Comparison of ENCODE assay signal across 8 cellular contexts in the genomic region with DNA sequence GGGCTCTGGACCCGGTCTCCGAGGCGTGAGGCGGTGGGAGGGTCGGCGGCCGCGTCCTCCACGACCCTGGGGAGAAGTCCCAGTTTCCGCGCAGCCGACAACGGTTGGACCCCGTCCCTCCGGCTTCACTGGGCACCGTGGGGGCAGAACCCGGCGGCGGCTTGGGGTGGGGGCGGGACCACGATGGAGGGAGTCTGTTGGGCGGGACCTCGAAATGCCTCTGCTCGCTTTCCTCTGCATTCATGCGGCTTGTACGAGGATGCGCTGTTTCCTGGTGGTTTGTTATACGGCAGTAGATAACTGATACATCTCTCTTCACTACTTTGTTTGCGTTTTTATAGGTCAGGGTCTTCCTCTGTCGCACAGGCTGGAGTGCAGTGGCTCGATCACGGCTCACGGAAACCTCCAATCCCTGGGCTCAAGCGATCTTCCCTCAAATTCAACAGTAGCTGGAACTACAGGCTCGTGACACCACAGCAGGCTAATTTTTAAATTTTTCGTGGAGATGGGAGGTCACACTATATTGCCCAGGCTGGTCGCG. TPM values are rescaled to one million over a fixed set of nuclear protein-coding genes. Genes with fewer than 3 reads are reported as not detected.
A peak's percentile ranks its signal among the peaks of the same experiment; 100 is the strongest.
DNase-seq lines count a peak whose midpoint lies in the region; ATAC-seq and TF ChIP-seq lines count a peak whose summit lies in the region.

No MANE protein-coding gene starts in this region.

- TF ChIP-seq RAD21 in Ishikawa (IDR thresholded peaks at IDR 0.05; ENCODE audit: low read depth), result no peak

- peak overlapping the region; percentile 52 to 72 for H3K4me3 ChIP-seq in CD4-positive, alpha-beta memory T cell (ENCODE audit: low read length in 2 of 2)
- H3K4me3 ChIP-seq in epithelial cell of esophagus (ENCODE audit: low read length), result peak overlapping the region; percentile 72
- peak overlapping the region; percentile 80 for H3K4me3 ChIP-seq in mucosa of stomach (ENCODE audit: low read length)

- peak in 2 of 5 donors; percentile 65 to 80 for DNase-seq in CD4-positive, alpha-beta memory T cell
- peak; percentile 79 for DNase-seq in activated CD8-positive, alpha-beta T cell treated with anti-CD3 and anti-CD28 coated beads for 36 hours
- DNase-seq in epithelial cell of esophagus (ENCODE audit: low read depth) (peak; percentile 42), KBM-7 (no peak)
- DNase-seq in stimulated activated CD8-positive, alpha-beta memory T cell treated with anti-CD3 and anti-CD28 coated beads, Interleukin-7, amount 100 ng/mL, for 1 hour (ENCODE audit: low read depth in 2 of 2), result peak; percentile 25 to 47

- H3K36me3 ChIP-seq in CD4-positive, alpha-beta memory T cell (ENCODE audit: insufficient read depth, low read length), result no peaks in the 10 kb centered on the region
- no peaks in the 10 kb centered on the region for H3K36me3 ChIP-seq in mucosa of stomach (ENCODE audit: control insufficient read depth, insufficient read depth, low read length)

- peaks cover 14% of the 10 kb centered on the region for H3K4me1 ChIP-seq in CD4-positive, alpha-beta memory T cell (ENCODE audit: insufficient read depth, low read length)
- H3K4me1 ChIP-seq in mucosa of stomach (ENCODE audit: control insufficient read depth, insufficient read depth, low read length), result peaks cover 28% of the 10 kb centered on the region

- in situ Hi-C loops in KBM-7 (cut with MboI; ENCODE audit: low pct_unique_long_range_greater_than_20kb, low sequenced_read_pairs), result no loop called here

- no peaks in the 10 kb centered on the region for H3K9me3 ChIP-seq in CD4-positive, alpha-beta memory T cell (ENCODE audit: control insufficient read depth in 1 of 2, low read length in 2 of 2)
- H3K9me3 ChIP-seq in mucosa of stomach (ENCODE audit: control insufficient read depth, low read length), result no peaks in the 10 kb centered on the region

- intact Hi-C loops in CD4-positive, alpha-beta memory T cell (cut with micrococcal nuclease), result loop anchor here (2.0 kb wide), 2 partner anchors 42 to 484 kb away; partner anchors contain the start of genes PIN1 and ZNF699
- intact Hi-C loops in activated CD8-positive, alpha-beta T cell treated with anti-CD3 and anti-CD28 coated beads for 36 hours (cut with micrococcal nuclease), result no loop called here

- TF ChIP-seq CTCF in activated CD8-positive, alpha-beta T cell treated with anti-CD3 and anti-CD28 coated beads for 36 hours (IDR thresholded peaks at IDR 0.05), result no peak
- no peak for TF ChIP-seq CTCF in epithelial cell of esophagus (IDR thresholded peaks at IDR 0.05; ENCODE audit: insufficient read depth, low read depth, low read length, missing control alignments)

- H3K27ac ChIP-seq in CD4-positive, alpha-beta memory T cell (ENCODE audit: low read depth, low read length), result peak overlapping the region; percentile 94

- H3K4me1 Mint-ChIP-seq in CD4-positive, alpha-beta memory T cell, result peaks cover 16 to 33% (median 25%) of the 10 kb centered on the region in 4 donors
- peaks cover 27% of the 10 kb centered on the region for H3K4me1 Mint-ChIP-seq in activated CD8-positive, alpha-beta T cell treated with anti-CD3 and anti-CD28 coated beads for 36 hours (ENCODE audit: low read depth)

- no peaks in the 10 kb centered on the region for H3K27me3 ChIP-seq in CD4-positive, alpha-beta memory T cell (ENCODE audit: insufficient read depth, low read length)
- no peaks in the 10 kb centered on the region for H3K27me3 ChIP-seq in mucosa of stomach (ENCODE audit: control insufficient read depth, insufficient read depth, low read length)

- POLR2A ChIA-PET in CD4-positive, alpha-beta memory T cell (lab: Charles Lee; ENCODE audit: partially characterized antibody), result interaction anchor here (0.7 to 2.4 kb wide), 5 partner anchors 16 to 35 kb away, joined by 3 to 8 read pairs (median 4); partner anchors contain the start of genes FBXL12, UBL5 and ZNF846
- POLR2A ChIA-PET in activated CD8-positive, alpha-beta T cell treated with anti-CD3 and anti-CD28 coated beads for 36 hours (lab: Charles Lee), result interaction anchor here (1.0 to 1.7 kb wide), 4 partner anchors 11 to 167 kb away, joined by 4 to 6 read pairs (median 4); partner anchors contain the start of gene UBL5

- H3K27me3 Mint-ChIP-seq in CD4-positive, alpha-beta memory T cell, result no peaks in the 10 kb centered on the region
- no peaks in the 10 kb centered on the region for H3K27me3 Mint-ChIP-seq in activated CD8-positive, alpha-beta T cell treated with anti-CD3 and anti-CD28 coated beads for 36 hours

- H3K4me3 Mint-ChIP-seq in CD4-positive, alpha-beta memory T cell, result peak overlapping the region; percentile 84 to 92 (median 90)
- peak overlapping the region; percentile 84 for H3K4me3 Mint-ChIP-seq in activated CD8-positive, alpha-beta T cell treated with anti-CD3 and anti-CD28 coated beads for 36 hours

- peaks cover 0 to 6% (median under 1%) of the 10 kb centered on the region in 8 donors for H3K9me3 Mint-ChIP-seq in CD4-positive, alpha-beta memory T cell
- peaks cover 6% of the 10 kb centered on the region for H3K9me3 Mint-ChIP-seq in activated CD8-positive, alpha-beta T cell treated with anti-CD3 and anti-CD28 coated beads for 36 hours

- ATAC-seq in activated CD8-positive, alpha-beta T cell treated with anti-CD3 and anti-CD28 coated beads for 36 hours, result peak; percentile 8
- no peak for ATAC-seq in HG03097 (IDR thresholded peaks at IDR 0.05; ENCODE audit: low FRiP score, unreplicated experiment)

- peak overlapping the region; percentile 92 to 99 (median 98) for H3K27ac Mint-ChIP-seq in CD4-positive, alpha-beta memory T cell
- peak overlapping the region; percentile 93 for H3K27ac Mint-ChIP-seq in activated CD8-positive, alpha-beta T cell treated with anti-CD3 and anti-CD28 coated beads for 36 hours

- CTCF ChIA-PET in CD4-positive, alpha-beta memory T cell (lab: Charles Lee; ENCODE audit: partially characterized antibody), result interaction anchor here (1.0 to 1.1 kb wide), 3 partner anchors 16 to 358 kb away, joined by 3 to 4 read pairs (median 3); partner anchors contain the start of gene ZNF266
- CTCF ChIA-PET in activated CD8-positive, alpha-beta T cell treated with anti-CD3 and anti-CD28 coated beads for 36 hours (lab: Charles Lee), result interaction anchor here (0.9 to 1.9 kb wide), 3 partner anchors 25 to 171 kb away, joined by 3 to 9 read pairs (median 4); partner anchors contain the start of gene ZNF846

- peak overlapping the region; percentile 61 for H3K9ac ChIP-seq in mucosa of stomach (ENCODE audit: low read length)

- no peak for TF ChIP-seq EP300 in Ishikawa (IDR thresholded peaks at IDR 0.05; ENCODE audit: borderline replicate concordance)

- peaks cover 0 to 10% of the 10 kb centered on the region in 2 donors for H3K36me3 Mint-ChIP-seq in CD4-positive, alpha-beta memory T cell
- H3K36me3 Mint-ChIP-seq in activated CD8-positive, alpha-beta T cell treated with anti-CD3 and anti-CD28 coated beads for 36 hours (ENCODE audit: low read depth), result peaks cover 6% of the 10 kb centered on the region

TF ChIP-seq in Ishikawa, 13 proteins besides CTCF, POLR2A, EP300 and RAD21:
- TF ChIP-seq, protein P1, sequence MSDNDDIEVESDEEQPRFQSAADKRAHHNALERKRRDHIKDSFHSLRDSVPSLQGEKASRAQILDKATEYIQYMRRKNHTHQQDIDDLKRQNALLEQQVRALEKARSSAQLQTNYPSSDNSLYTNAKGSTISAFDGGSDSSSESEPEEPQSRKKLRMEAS (IDR thresholded peaks at IDR 0.05), result peak; percentile 4; the same call in 1 of the 2 replicates
- no peak for TF ChIP-seq NFIC (IDR thresholded peaks at IDR 0.05)

RNA-seq across cellular contexts. Expression of gene ZNF846, which starts 24.6 kb away (rescaled TPM):
- total RNA-seq in CD4-positive, alpha-beta memory T cell, result 10 to 100 TPM; 16.9 to 19.7 TPM
- 1 to 10 TPM; 4.0 to 5.4 TPM for polyA plus RNA-seq in CD4-positive, alpha-beta memory T cell
- total RNA-seq in activated CD8-positive, alpha-beta T cell treated with anti-CD3 and anti-CD28 coated beads for 36 hours, result 1 to 10 TPM; 5.1 to 6.1 TPM

RNA-seq across cellular contexts. Expression of gene FBXL12, which starts 25.8 kb away (rescaled TPM):
- total RNA-seq in CD4-positive, alpha-beta memory T cell, result 10 to 100 TPM; 27.8 to 30.7 TPM
- 10 to 100 TPM; 10.8 to 12.4 TPM for polyA plus RNA-seq in CD4-positive, alpha-beta memory T cell
- 10 to 100 TPM; 24.2 to 26.7 TPM for total RNA-seq in activated CD8-positive, alpha-beta T cell treated with anti-CD3 and anti-CD28 coated beads for 36 hours

RNA-seq across cellular contexts. Expression of gene UBL5, which starts 34.6 kb away (rescaled TPM):
- total RNA-seq in CD4-positive, alpha-beta memory T cell, result 100 to 1,000 TPM; 241 to 247 TPM
- 100 to 1,000 TPM; 703 to 753 TPM for polyA plus RNA-seq in CD4-positive, alpha-beta memory T cell
- 100 to 1,000 TPM; 313 to 321 TPM for total RNA-seq in activated CD8-positive, alpha-beta T cell treated with anti-CD3 and anti-CD28 coated beads for 36 hours

RNA-seq across cellular contexts. Expression of gene PIN1, which starts 42.0 kb away (rescaled TPM):
- 10 to 100 TPM; 72.1 to 76.9 TPM for total RNA-seq in CD4-positive, alpha-beta memory T cell
- 100 to 1,000 TPM in 1 of 2 donors, 10 to 100 TPM in 1; 85.1 to 167 TPM for polyA plus RNA-seq in CD4-positive, alpha-beta memory T cell
- total RNA-seq in activated CD8-positive, alpha-beta T cell treated with anti-CD3 and anti-CD28 coated beads for 36 hours, result 10 to 100 TPM; 79.9 to 81.4 TPM
